10 cellular contexts compared by ENCODE assay signal in genomic region chr3:130896101-130896500, GRCh38. TPM values are rescaled to one million over a fixed set of nuclear protein-coding genes. Genes with fewer than 3 reads are reported as not detected.
DNase-seq lines count a peak whose midpoint lies in the region; ATAC-seq and TF ChIP-seq lines count a peak whose summit lies in the region.
"Had no signal": no experiment of that assay in that cellular context is flagged by ENCODE, and none has a peak within 500 bp of the region (broad histone marks: within the 10 kb centered on the region; RNA-seq: fewer than 3 reads in every experiment).

No MANE protein-coding gene starts in this region.

- no peaks in the 10 kb centered on the region for H3K27me3 ChIP-seq in A673 (replicated peaks; ENCODE audit: insufficient read depth, low read depth, low read length, poor library complexity)
- no peaks in the 10 kb centered on the region for H3K27me3 ChIP-seq in WERI-Rb-1 (ENCODE audit: insufficient read depth, low read depth, severe bottlenecking)
- H3K27me3 ChIP-seq in SJCRH30: no peaks in the 10 kb centered on the region

- peak overlapping the region; percentile 79 for H3K4me3 ChIP-seq in A673 (ENCODE audit: low read depth, low read length, poor library complexity, severe bottlenecking)
- H3K4me3 ChIP-seq in GM12865 (ENCODE audit: low read depth, low read length): peak overlapping the region; percentile 79
- H3K4me3 ChIP-seq in WERI-Rb-1 (ENCODE audit: low read depth, low read length): peak overlapping the region; percentile 80
- H3K4me3 ChIP-seq in fibroblast of villous mesenchyme (ENCODE audit: low read depth, low read length): peak overlapping the region; percentile 93
- H3K4me3 ChIP-seq in SJCRH30: no peak overlapping the region; the same call in 1 of the 2 replicates

- H3K9me3 ChIP-seq in A673 (ENCODE audit: low read depth, low read length, poor library complexity, severe bottlenecking): no peaks in the 10 kb centered on the region
- H3K9me3 ChIP-seq in WERI-Rb-1 (ENCODE audit: severe bottlenecking): no peaks in the 10 kb centered on the region
- H3K9me3 ChIP-seq in SJCRH30 (replicated peaks): no peaks in the 10 kb centered on the region

- H3K36me3 ChIP-seq in A673 (ENCODE audit: insufficient read depth, low read length, poor library complexity, severe bottlenecking) (no peaks in the 10 kb centered on the region), WERI-Rb-1 (peaks cover 14% of the 10 kb centered on the region), SJCRH30 (no peaks in the 10 kb centered on the region)

- CTCF ChIA-PET in A673 (lab: Charles Lee) (no interaction called here), GM10248 (lab: Yijun Ruan, JAX) (interaction anchor here (0.9 to 7.2 kb wide), 4 partner anchors 33 to 136 kb away, joined by 3 to 91 read pairs (median 28); no protein-coding TSS in a partner anchor)

- DNase-seq in A673 (ENCODE audit: low spot score): peak; percentile 10
- DNase-seq in GM12865 (ENCODE audit: low read depth): peak; percentile 56
- DNase-seq in WERI-Rb-1: no peak
- DNase-seq in fibroblast of villous mesenchyme (ENCODE audit: low read depth): no peak
- DNase-seq in GM10248 (ENCODE audit: extremely low spot score): no peak
- no peak for DNase-seq in SJCRH30
- DNase-seq in G401 (ENCODE audit: low spot score): no peak
- DNase-seq: NCI-H1105 had no signal

- TF ChIP-seq CTCF in A673 (conservative IDR thresholded peaks at IDR 0.05; ENCODE audit: low read depth, low read length) (no peak), GM12865 (IDR thresholded peaks at IDR 0.05; ENCODE audit: insufficient read depth, low read depth, low read length, missing control alignments) (no peak), WERI-Rb-1 (IDR thresholded peaks at IDR 0.05; ENCODE audit: low read depth, low read length) (no peak), fibroblast of villous mesenchyme (IDR thresholded peaks at IDR 0.05; ENCODE audit: insufficient read depth, low read depth, low read length) (no peak), GM10248 (IDR thresholded peaks at IDR 0.05; ENCODE audit: control extremely low read depth, extremely low read depth, low read depth, missing control alignments) (no peak)

- in situ Hi-C loops in G401 (cut with HindIII; ENCODE audit: low sequenced_read_pairs): no loop called here

- BruUV-seq in A673 (replicated peaks; lab: Mats Ljungman, UMichigan): no TSS peak

- no peak for ATAC-seq in GM19035 (IDR thresholded peaks at IDR 0.05; ENCODE audit: unreplicated experiment)

- H3K4me1 ChIP-seq in A673 (ENCODE audit: insufficient read depth, low read length, poor library complexity, severe bottlenecking): peaks cover 16% of the 10 kb centered on the region
- 0 out of 2 replicates have a peak, but pooled peaks cover 3% of the 10 kb centered on the region for H3K4me1 ChIP-seq in SJCRH30

- H3K27ac ChIP-seq in A673 (ENCODE audit: low read depth, low read length, poor library complexity, severe bottlenecking) (no peak overlapping the region), WERI-Rb-1 (no peak overlapping the region; the same call in 1 of the 2 replicates), SJCRH30 (no peak overlapping the region)
- H3K27ac ChIP-seq: parathyroid adenoma had no signal

- POLR2A ChIA-PET in A673 (lab: Charles Lee; ENCODE audit: low non-redundant PET) (no interaction called here), GM10248 (lab: Yijun Ruan, JAX) (interaction anchor here (0.7 kb wide), 1 partner anchor 486 kb away, joined by 3 read pairs; no protein-coding TSS in a partner anchor)

- intact Hi-C loops in A673 (cut with micrococcal nuclease; ENCODE audit: unreplicated experiment): no loop called here

RNA-seq across cellular contexts. Expression of gene ATP2C1, which starts 2.2 kb away (rescaled TPM):
- 70.3 and 75.9 TPM in 2 replicates for total RNA-seq in A673 (2021)
- 93.4 and 136 TPM in 2 replicates for total RNA-seq in fibroblast of villous mesenchyme
- 38.2 and 40.2 TPM in 2 replicates for total RNA-seq in SJCRH30 (2014; rRNA removed; shearing (Covaris generic))
- total RNA-seq in G401 (2014; rRNA removed; shearing (Covaris generic)): 16.5 and 34.6 TPM in 2 replicates

Comparison
In these comparisons a context has a peak if more than half of its experiments do, and no peak if none do; other contexts are left out.
1. DNase-seq: peak in A673 (single experiment) and GM12865 (single experiment); none in WERI-Rb-1 (single experiment), fibroblast of villous mesenchyme (single experiment), GM10248 (single experiment), SJCRH30 (0 of 2) and G401 (single experiment).